In genomic region chr15:89825264-89825940, GRCh38 we compare ENCODE assay signal across 19 cellular contexts. TPM values are rescaled to one million over a fixed set of nuclear protein-coding genes. Genes with fewer than 3 reads are reported as not detected.
A peak's percentile ranks its signal among the peaks of the same experiment; 100 is the strongest.
DNase-seq lines count a peak whose midpoint lies in the region; ATAC-seq and TF ChIP-seq lines count a peak whose summit lies in the region.
"Had no signal": no experiment of that assay in that cellular context is flagged by ENCODE, and none has a peak within 500 bp of the region (broad histone marks: within the 10 kb centered on the region; RNA-seq: fewer than 3 reads in every experiment).

No MANE protein-coding gene starts in this region.

- 0 out of 2 replicates have a peak overlapping the region, but pooled peaks have one; percentile 31 for H3K27ac ChIP-seq in Panc1 (ENCODE audit: low read length)
- H3K27ac ChIP-seq: cardiac muscle cell, psoas muscle, suprapubic skin had no signal

- H3K27me3 ChIP-seq in MG63, result no peaks in the 10 kb centered on the region
- no peaks in the 10 kb centered on the region for H3K27me3 ChIP-seq in Panc1 (ENCODE audit: control insufficient read depth, insufficient read depth, low read length)
- H3K27me3 ChIP-seq: cardiac muscle cell, suprapubic skin had no signal

- DNase-seq in MG63 (peak; percentile 50), Panc1 (ENCODE audit: low read depth, low spot score) (no peak), fibroblast of gingiva (ENCODE audit: low read depth) (peak; percentile 60), NCI-H748 (lab: John Stamatoyannopoulos, UW; ENCODE audit: unreplicated experiment) (no peak), nephron progenitor cell (no peak)
- no peak for DNase-seq in activated CD4-positive, alpha-beta memory T cell treated with anti-CD3 and anti-CD28 coated beads, Interleukin-2, amount 10 ng/mL, durations not matched to agents 7 days and 5 days
- DNase-seq: amniotic stem cell, NCI-H146, psoas muscle, Right ventricle myocardium superior, T-helper 2 cell had no signal

- TF ChIP-seq CTCF in Panc1 (IDR thresholded peaks at IDR 0.05) (no peak), nephron progenitor cell (IDR thresholded peaks at IDR 0.05) (no peak)

- POLR2A ChIA-PET in Panc1 (lab: Charles Lee), result no interaction called here
- POLR2A ChIA-PET in activated CD4-positive, alpha-beta memory T cell treated with anti-CD3 and anti-CD28 coated beads, Interleukin-2, amount 10 ng/mL, durations not matched to agents 7 days and 5 days (lab: Charles Lee), result interaction anchor here (1.0 kb wide), 1 partner anchor 209 kb away, joined by 3 read pairs; no protein-coding TSS in a partner anchor

- CTCF ChIA-PET in Panc1 (lab: Charles Lee), result interaction anchor here (0.5 kb wide), 1 partner anchor 19 kb away, joined by 4 read pairs; no protein-coding TSS in a partner anchor
- CTCF ChIA-PET in activated CD4-positive, alpha-beta memory T cell treated with anti-CD3 and anti-CD28 coated beads, Interleukin-2, amount 10 ng/mL, durations not matched to agents 7 days and 5 days (lab: Charles Lee), result no interaction called here

- no peak overlapping the region for H3K27ac Mint-ChIP-seq in stimulated activated memory B cell treated with anti-CD40 and anti-IgM and Interleukin-4, amounts not matched to agents 10 μg/mL and 1 μg/mL and 100 μg/mL, for 72 hours
- H3K27ac Mint-ChIP-seq in activated CD4-positive, alpha-beta memory T cell treated with anti-CD3 and anti-CD28 coated beads, Interleukin-2, amount 10 ng/mL, durations not matched to agents 7 days and 5 days, result no peak overlapping the region
- no peak overlapping the region for H3K27ac Mint-ChIP-seq in nephron progenitor cell

- H3K4me3 Mint-ChIP-seq in stimulated activated memory B cell treated with anti-CD40 and anti-IgM and Interleukin-4, amounts not matched to agents 10 μg/mL and 1 μg/mL and 100 μg/mL, for 72 hours, result no peak overlapping the region
- H3K4me3 Mint-ChIP-seq in activated CD4-positive, alpha-beta memory T cell treated with anti-CD3 and anti-CD28 coated beads, Interleukin-2, amount 10 ng/mL, durations not matched to agents 7 days and 5 days, result no peak overlapping the region
- H3K4me3 Mint-ChIP-seq in nephron progenitor cell, result no peak overlapping the region

- H3K4me3 ChIP-seq in MG63, result no peak overlapping the region
- no peak overlapping the region for H3K4me3 ChIP-seq in Panc1 (ENCODE audit: low read depth in 2 of 2, low read length in 2 of 2)
- H3K4me3 ChIP-seq: cardiac muscle cell, psoas muscle, suprapubic skin had no signal

- peaks cover 39% of the 10 kb centered on the region for H3K27me3 Mint-ChIP-seq in stimulated activated memory B cell treated with anti-CD40 and anti-IgM and Interleukin-4, amounts not matched to agents 10 μg/mL and 1 μg/mL and 100 μg/mL, for 72 hours
- H3K27me3 Mint-ChIP-seq in activated CD4-positive, alpha-beta memory T cell treated with anti-CD3 and anti-CD28 coated beads, Interleukin-2, amount 10 ng/mL, durations not matched to agents 7 days and 5 days, result peaks cover 20% of the 10 kb centered on the region
- H3K27me3 Mint-ChIP-seq in nephron progenitor cell (ENCODE audit: low read depth, poor library complexity), result peaks cover 26% of the 10 kb centered on the region

- no peaks in the 10 kb centered on the region for H3K36me3 Mint-ChIP-seq in stimulated activated memory B cell treated with anti-CD40 and anti-IgM and Interleukin-4, amounts not matched to agents 10 μg/mL and 1 μg/mL and 100 μg/mL, for 72 hours
- H3K36me3 Mint-ChIP-seq in activated CD4-positive, alpha-beta memory T cell treated with anti-CD3 and anti-CD28 coated beads, Interleukin-2, amount 10 ng/mL, durations not matched to agents 7 days and 5 days (ENCODE audit: low read depth), result no peaks in the 10 kb centered on the region
- H3K36me3 Mint-ChIP-seq in nephron progenitor cell (ENCODE audit: low read depth), result no peaks in the 10 kb centered on the region

- H3K9me3 ChIP-seq in MG63 (no peaks in the 10 kb centered on the region), Panc1 (ENCODE audit: control insufficient read depth, insufficient read depth, low read depth, low read length) (no peaks in the 10 kb centered on the region)
- H3K9me3 ChIP-seq: psoas muscle, suprapubic skin had no signal

- in situ Hi-C loops in Panc1 (cut with HindIII; ENCODE audit: low pct_unique_long_range_greater_than_20kb, low sequenced_read_pairs), result no loop called here

- peaks cover 71% of the 10 kb centered on the region for H3K4me1 ChIP-seq in Panc1 (ENCODE audit: control insufficient read depth, insufficient read depth, low read length)

- BruUV-seq in Panc1 (replicated peaks; lab: Mats Ljungman, UMichigan), result no TSS peak

- intact Hi-C loops in Panc1 (cut with micrococcal nuclease; ENCODE audit: unreplicated experiment), result no loop called here

- ATAC-seq in Panc1 (no peak), HG03457 (IDR thresholded peaks at IDR 0.05; ENCODE audit: unreplicated experiment) (no peak)
- peak; percentile 70 for ATAC-seq in stimulated activated memory B cell treated with anti-CD40 and anti-IgM and Interleukin-4, amounts not matched to agents 10 μg/mL and 1 μg/mL and 100 μg/mL, for 72 hours
- ATAC-seq: esophagus mucosa, HCT116, psoas muscle had no signal

- H3K9me3 Mint-ChIP-seq in stimulated activated memory B cell treated with anti-CD40 and anti-IgM and Interleukin-4, amounts not matched to agents 10 μg/mL and 1 μg/mL and 100 μg/mL, for 72 hours, result no peaks in the 10 kb centered on the region
- no peaks in the 10 kb centered on the region for H3K9me3 Mint-ChIP-seq in activated CD4-positive, alpha-beta memory T cell treated with anti-CD3 and anti-CD28 coated beads, Interleukin-2, amount 10 ng/mL, durations not matched to agents 7 days and 5 days
- no peaks in the 10 kb centered on the region for H3K9me3 Mint-ChIP-seq in nephron progenitor cell

- H3K36me3 ChIP-seq in MG63, result no peaks in the 10 kb centered on the region; the same call in 1 of the 2 replicates
- H3K36me3 ChIP-seq in Panc1 (ENCODE audit: control insufficient read depth, insufficient read depth, low read length), result no peaks in the 10 kb centered on the region
- H3K36me3 ChIP-seq: cardiac muscle cell, suprapubic skin had no signal

- peaks cover 39% of the 10 kb centered on the region for H3K4me1 Mint-ChIP-seq in stimulated activated memory B cell treated with anti-CD40 and anti-IgM and Interleukin-4, amounts not matched to agents 10 μg/mL and 1 μg/mL and 100 μg/mL, for 72 hours
- H3K4me1 Mint-ChIP-seq in activated CD4-positive, alpha-beta memory T cell treated with anti-CD3 and anti-CD28 coated beads, Interleukin-2, amount 10 ng/mL, durations not matched to agents 7 days and 5 days, result peaks cover 4% of the 10 kb centered on the region
- peaks cover 41% of the 10 kb centered on the region for H3K4me1 Mint-ChIP-seq in nephron progenitor cell

RNA-seq across cellular contexts. Expression of gene ANPEP, which starts 10.8 kb away (rescaled TPM):
- 24.9 and 43.8 TPM in 2 replicates for total RNA-seq in MG63 (2014; rRNA removed; shearing (Covaris generic); ENCODE audit: low replicate concordance)
- 183 TPM for total RNA-seq in Panc1 (2021; ENCODE audit: unreplicated experiment)
- polyA plus RNA-seq in Panc1 (2012; ENCODE audit: insufficient read length), result 194 TPM
- total RNA-seq in activated CD4-positive, alpha-beta memory T cell treated with anti-CD3 and anti-CD28 coated beads, Interleukin-2, amount 10 ng/mL, durations not matched to agents 7 days and 5 days, result 1 to 10 TPM; 3.7 to 4.0 TPM

RNA-seq across cellular contexts. Expression of gene MESP2, which starts 49.3 kb away (rescaled TPM):
- total RNA-seq in MG63 (2014; rRNA removed; shearing (Covaris generic); ENCODE audit: low replicate concordance), result 1.8 TPM in 1 of 2 replicates, not detected in the other
- 1.1 TPM for total RNA-seq in Panc1 (2021; ENCODE audit: unreplicated experiment)
- polyA plus RNA-seq in Panc1 (2012; ENCODE audit: insufficient read length), result 2.0 TPM
- total RNA-seq in activated CD4-positive, alpha-beta memory T cell treated with anti-CD3 and anti-CD28 coated beads, Interleukin-2, amount 10 ng/mL, durations not matched to agents 7 days and 5 days, result not detected
- total RNA-seq: glomerular endothelial cell, liver had no signal

Comparison
In these comparisons a context has a peak if more than half of its experiments do, and no peak if none do; other contexts are left out.
1. DNase-seq: peak in MG63 (single experiment) and fibroblast of gingiva (single experiment); none in Panc1 (single experiment), activated CD4-positive, alpha-beta memory T cell treated with anti-CD3 and anti-CD28 coated beads, Interleukin-2, amount 10 ng/mL, durations not matched to agents 7 days and 5 days (single experiment), NCI-H748 (single experiment) and nephron progenitor cell (single experiment).